26 cellular contexts compared by ENCODE assay signal in the genomic region with DNA sequence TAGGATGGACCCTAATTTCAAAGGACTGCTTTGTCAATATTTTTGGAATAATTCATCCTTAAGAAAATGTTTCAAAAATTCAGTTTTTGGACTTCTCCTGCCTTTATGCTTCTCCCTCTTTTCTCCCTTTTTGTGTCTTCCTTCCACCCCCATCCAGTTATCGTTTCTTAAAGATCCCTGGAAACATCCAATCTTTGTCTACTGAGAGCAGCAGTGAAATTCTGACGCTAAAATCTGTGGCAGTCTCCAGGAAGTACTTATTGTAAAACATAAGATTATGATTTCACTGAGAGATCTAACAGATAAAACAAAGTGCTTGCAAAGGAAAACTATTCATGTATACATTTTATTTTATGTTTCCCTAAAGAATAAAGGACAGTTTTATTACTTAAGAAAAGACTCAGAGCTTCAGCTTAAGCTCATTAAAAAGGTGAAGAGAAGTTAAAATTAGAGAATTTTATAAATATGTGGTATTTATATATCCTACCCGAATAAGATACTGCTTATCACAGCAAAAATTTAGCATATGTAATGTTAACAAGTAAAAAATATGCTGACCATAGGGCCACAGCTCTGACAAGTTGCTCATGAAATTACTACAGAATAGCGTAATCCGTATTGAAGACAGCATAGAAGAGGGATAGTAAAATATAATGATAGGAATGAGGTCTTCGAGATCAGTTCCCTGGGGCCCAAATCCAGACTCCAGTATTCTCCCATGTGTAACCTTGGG. TPM values are rescaled to one million over a fixed set of nuclear protein-coding genes. Genes with fewer than 3 reads are reported as not detected.
DNase-seq lines count a peak whose midpoint lies in the region; ATAC-seq and TF ChIP-seq lines count a peak whose summit lies in the region.
"Had no signal": no experiment of that assay in that cellular context is flagged by ENCODE, and none has a peak within 500 bp of the region (broad histone marks: within the 10 kb centered on the region; RNA-seq: fewer than 3 reads in every experiment).

No MANE protein-coding gene starts in this region.

- no peak overlapping the region for H3K14ac ChIP-seq in trophoblast cell (ENCODE audit: low read length)

- H4K12ac ChIP-seq in trophoblast cell (ENCODE audit: low read depth, low read length), result no peak overlapping the region

- H3K9ac ChIP-seq in SK-N-MC (ENCODE audit: insufficient read length), result peak overlapping the region; percentile 76
- H3K9ac ChIP-seq in trophoblast cell (ENCODE audit: low read length), result no peak overlapping the region

- WGBS in trophoblast cell (ENCODE audit: extremely low coverage, insufficient coverage, insufficient read length), result no CpG with 5 or more reads among the region's 6 CpGs

- H4K8ac ChIP-seq in trophoblast cell (ENCODE audit: low read depth, low read length), result no peak overlapping the region

- H3K4me3 ChIP-seq in AG04450 (ENCODE audit: low read depth, low read length), result peak overlapping the region; percentile 37; the same call in 1 of the 2 replicates
- H3K4me3 ChIP-seq in SK-N-MC, result peak overlapping the region; percentile 70
- peak overlapping the region; percentile 29 for H3K4me3 ChIP-seq in fibroblast of the aortic adventitia (ENCODE audit: low read depth, low read length)
- H3K4me3 ChIP-seq in trophoblast cell (ENCODE audit: low read depth, low read length), result no peak overlapping the region
- H3K4me3 ChIP-seq: K562, MG63, PC-9, skin epidermis, stomach, thyroid gland had no signal

- H3K79me1 ChIP-seq in trophoblast cell (ENCODE audit: low read length), result no peaks in the 10 kb centered on the region

- ATAC-seq in HG03196 (IDR thresholded peaks at IDR 0.05; ENCODE audit: unreplicated experiment), result no peak
- ATAC-seq: K562, left lobe of liver had no signal

- H3K27me3 ChIP-seq in AG04450 (ENCODE audit: control insufficient read depth, insufficient read depth, low read length) (no peaks in the 10 kb centered on the region), trophoblast cell (ENCODE audit: insufficient read depth, low read length) (no peaks in the 10 kb centered on the region)
- H3K27me3 ChIP-seq: foreskin keratinocyte, MG63, stomach, thyroid gland had no signal

- DNase-seq in AG04450 (ENCODE audit: low read depth, low spot score), result no peak
- peak; percentile 96 for DNase-seq in SK-N-MC (ENCODE audit: low read depth, low spot score)
- DNase-seq in fibroblast of the aortic adventitia (ENCODE audit: low read depth), result no peak
- no peak for DNase-seq in trophoblast cell
- no peak for DNase-seq in dermis blood vessel endothelial cell
- no peak for DNase-seq in DMS53 (lab: John Stamatoyannopoulos, UW)
- DNase-seq: activated naive CD8-positive, alpha-beta T cell treated with anti-CD3 and anti-CD28 coated beads, Interleukin-2, amount 50 U/mL, for 24 hours; activated T-cell treated with anti-CD3 and anti-CD28 coated beads, Interleukin-2, amount 50 U/mL, for 1 hour; CD4-positive, alpha-beta memory T cell; DMS153; foreskin keratinocyte; MG63; NCI-H1417 treated with DMSO at 0.1 percent for 48 hours; NCI-H2081; NCI-H2227 treated with DMSO at 0.1 percent for 48 hours; NCI-H526 treated with DMSO at 0.1 percent for 48 hours; PC-9; Right ventricle myocardium superior; stimulated activated CD4-positive, alpha-beta T cell treated with anti-CD3 and anti-CD28 coated beads, Interleukin-1b, Interleukin-23, amount 100 ng/mL, for 48 hours; stimulated activated CD8-positive, alpha-beta memory T cell treated with anti-CD3 and anti-CD28 coated beads, Interleukin-4, amount 100 ng/mL, for 48 hours; stomach; thyroid gland had no signal

- H3K4me1 ChIP-seq in trophoblast cell (ENCODE audit: control insufficient read depth in 1 of 2, insufficient read depth in 2 of 2, low read length in 2 of 2), result peaks cover 3 to 8% of the 10 kb centered on the region in 2 experiments
- H3K4me1 ChIP-seq: thyroid gland had no signal

- no peak overlapping the region for H2AFZ ChIP-seq in trophoblast cell (ENCODE audit: insufficient read depth, low read length, poor library complexity)
- H2AFZ ChIP-seq: PC-9 had no signal

- H3K4me2 ChIP-seq in trophoblast cell (ENCODE audit: low read length), result no peak overlapping the region
- H3K4me2 ChIP-seq: PC-9 had no signal

- no peak for TF ChIP-seq CTCF in AG04450 (IDR thresholded peaks at IDR 0.05; ENCODE audit: low read depth, low read length)
- TF ChIP-seq CTCF in fibroblast of the aortic adventitia (IDR thresholded peaks at IDR 0.05; ENCODE audit: insufficient read depth, low read length), result no peak

- no peak overlapping the region for H2BK120ac ChIP-seq in trophoblast cell (ENCODE audit: insufficient read depth, low read length, poor library complexity)

- H4K91ac ChIP-seq in trophoblast cell (ENCODE audit: low read depth, low read length), result no peak overlapping the region

- POLR2A ChIA-PET in AG04450 (lab: Yijun Ruan, JAX), result no interaction called here

- no peak overlapping the region for H2BK12ac ChIP-seq in trophoblast cell (ENCODE audit: low read length)

- no peak overlapping the region for H3K18ac ChIP-seq in trophoblast cell (ENCODE audit: low read length)

- H3K9me3 ChIP-seq in AG04450 (ENCODE audit: control insufficient read depth, insufficient read depth, low read length) (no peaks in the 10 kb centered on the region), SK-N-MC (ENCODE audit: low read depth, low read length) (no peaks in the 10 kb centered on the region), trophoblast cell (ENCODE audit: insufficient read depth, low read depth, low read length) (no peaks in the 10 kb centered on the region)
- H3K9me3 ChIP-seq: MG63, stomach, thyroid gland had no signal

- H3K23ac ChIP-seq in trophoblast cell (ENCODE audit: low read length), result no peak overlapping the region

- no peak overlapping the region for H3K27ac ChIP-seq in AG04450 (ENCODE audit: low read depth, low read length)
- H3K27ac ChIP-seq in SK-N-MC, result peak overlapping the region; percentile 93
- H3K27ac ChIP-seq in trophoblast cell (ENCODE audit: low read depth, low read length), result no peak overlapping the region
- H3K27ac ChIP-seq: foreskin keratinocyte, PC-9, stomach, thyroid gland had no signal

- H3K36me3 ChIP-seq in SK-N-MC (ENCODE audit: insufficient read depth, low read length) (peaks cover 24% of the 10 kb centered on the region), trophoblast cell (ENCODE audit: control insufficient read depth in 1 of 2, insufficient read depth in 2 of 2, low read length in 2 of 2) (peaks cover 6 to 14% of the 10 kb centered on the region in 2 experiments)
- H3K36me3 ChIP-seq: stomach, thyroid gland had no signal

- H3K4ac ChIP-seq in trophoblast cell (ENCODE audit: low read depth, low read length), result peak overlapping the region; percentile 79

- CTCF ChIA-PET in AG04450 (lab: Charles Lee), result interaction anchor here (0.9 to 4.0 kb wide), 2 partner anchors 118 to 366 kb away, joined by 4 to 17 read pairs; no protein-coding TSS in a partner anchor

- H2AK5ac ChIP-seq in trophoblast cell (ENCODE audit: low read length), result no peak overlapping the region

- H3K79me2 ChIP-seq in trophoblast cell (ENCODE audit: control insufficient read depth, insufficient read depth, low read length, poor library complexity), result peaks cover 14% of the 10 kb centered on the region

- no peak overlapping the region for H2BK5ac ChIP-seq in trophoblast cell (ENCODE audit: low read depth, low read length, poor library complexity)

RNA-seq across cellular contexts. Expression of gene FRMD6, which starts 6.9 kb away (rescaled TPM):
- 183 and 221 TPM in 2 replicates for polyA plus RNA-seq in AG04450 (2011; rRNA removed)
- 280 and 314 TPM in 2 replicates for polyA minus RNA-seq in AG04450 (2011; rRNA and poly(A)+ RNA removed)
- 192 and 257 TPM in 2 replicates for total RNA-seq in fibroblast of the aortic adventitia (ENCODE audit: low replicate concordance)
- 105 and 107 TPM in 2 replicates for polyA plus RNA-seq in trophoblast cell (2013)
- 125 and 228 TPM in 2 replicates for total RNA-seq in dermis blood vessel endothelial cell
